ENCODE assay signal across 8 cellular contexts in genomic region chr4:41212221-41213203, GRCh38. TPM values are rescaled to one million over a fixed set of nuclear protein-coding genes. Genes with fewer than 3 reads are reported as not detected.
A peak's percentile ranks its signal among the peaks of the same experiment; 100 is the strongest.
DNase-seq lines count a peak whose midpoint lies in the region; ATAC-seq and TF ChIP-seq lines count a peak whose summit lies in the region.

No MANE protein-coding gene starts in this region.

- peak overlapping the region; percentile 10 for H3K4me2 ChIP-seq in neural cell (ENCODE audit: low read length)

- peaks cover 10% of the 10 kb centered on the region for H3K79me2 ChIP-seq in neural cell (replicated peaks; ENCODE audit: insufficient read depth, low read length)

- H3K4me1 Mint-ChIP-seq in T-cell, result peaks cover 13 to 30% (median 25%) of the 10 kb centered on the region in 3 donors

- no peaks in the 10 kb centered on the region for H3K36me3 ChIP-seq in neural cell (ENCODE audit: insufficient read depth, low read length)

- DNase-seq in NCI-H510A treated with DMSO at 0.1 percent for 48 hours (lab: John Stamatoyannopoulos, UW) (peak; percentile 9), NCI-H510A (lab: John Stamatoyannopoulos, UW) (no peak), HuH-7.5 (ENCODE audit: low spot score) (peak; percentile 64), T-cell (no peak), fibroblast of the aortic adventitia (ENCODE audit: low read depth) (peak; percentile 82), NCI-H1048 (lab: John Stamatoyannopoulos, UW) (no peak)

- H3K27me3 Mint-ChIP-seq in T-cell, result peaks cover 56 to 61% of the 10 kb centered on the region in 2 donors

- no peak overlapping the region for H3K27ac Mint-ChIP-seq in T-cell

- H3K4me3 ChIP-seq in fibroblast of the aortic adventitia (ENCODE audit: low read depth, low read length) (peak overlapping the region; percentile 96), neural cell (ENCODE audit: low read length) (peak overlapping the region; percentile 72)

- no peak overlapping the region for H2AFZ ChIP-seq in neural cell (ENCODE audit: low read depth, low read length)

- H3K9me2 ChIP-seq in neural cell (ENCODE audit: insufficient read depth, low read length), result no peaks in the 10 kb centered on the region

- no peaks in the 10 kb centered on the region for H3K9me3 ChIP-seq in neural cell (ENCODE audit: low read length)

- no peaks in the 10 kb centered on the region for H3K36me3 Mint-ChIP-seq in T-cell

- no peaks in the 10 kb centered on the region for H3K27me3 ChIP-seq in neural cell (ENCODE audit: insufficient read depth, low read depth, low read length)

- no peaks in the 10 kb centered on the region for H3F3A ChIP-seq in neural cell (ENCODE audit: insufficient read depth, low read length, poor library complexity, severe bottlenecking)

- no peak for TF ChIP-seq EP300 in neural cell (conservative IDR thresholded peaks at IDR 0.05; ENCODE audit: poor library complexity, severe bottlenecking)

- CTCF ChIA-PET in T-cell (lab: Charles Lee), result no interaction called here

- H3K27ac ChIP-seq in neural cell (ENCODE audit: low read length), result no peak overlapping the region

- peaks cover 0 to 3% (median 0%) of the 10 kb centered on the region in 3 donors for H3K9me3 Mint-ChIP-seq in T-cell

- H3K4me3 Mint-ChIP-seq in T-cell, result peak overlapping the region in 2 of 3 donors; percentile 37 to 69

- peak; percentile 69 for TF ChIP-seq RAD21 in neural cell (conservative IDR thresholded peaks at IDR 0.05)

- no peak for ATAC-seq in T-cell (replicated peaks in 1 of 4)
- ATAC-seq in GM19328 (IDR thresholded peaks at IDR 0.05; ENCODE audit: unreplicated experiment), result no peak

- H4K20me1 ChIP-seq in neural cell (ENCODE audit: insufficient read depth), result no peaks in the 10 kb centered on the region

- TF ChIP-seq CTCF in fibroblast of the aortic adventitia (IDR thresholded peaks at IDR 0.05; ENCODE audit: insufficient read depth, low read length), result peak; percentile 82
- TF ChIP-seq CTCF in neural cell (IDR thresholded peaks at IDR 0.05; ENCODE audit: poor library complexity, severe bottlenecking), result peak; percentile 67

- peak overlapping the region; percentile 83 for H3K9ac ChIP-seq in neural cell (ENCODE audit: low read length)

- POLR2A ChIA-PET in T-cell (lab: Charles Lee), result no interaction called here

TF ChIP-seq in neural cell, 6 proteins besides CTCF, POLR2A, EP300 and RAD21:
- TF ChIP-seq SMC3 (conservative IDR thresholded peaks at IDR 0.05; ENCODE audit: poor library complexity), result peak; percentile 68
- TF ChIP-seq EZH2 (IDR thresholded peaks at IDR 0.05; ENCODE audit: borderline replicate concordance, insufficient read depth, low read length, poor library complexity, severe bottlenecking), result no peak

RNA-seq across cellular contexts. Expression of gene APBB2, which starts 1.8 kb away (rescaled TPM):
- 1 to 10 TPM in 1 of 5 donors, under 1 TPM in 4; 0.23 to 1.6 (median 0.70) TPM for total RNA-seq in T-cell
- total RNA-seq in fibroblast of the aortic adventitia (ENCODE audit: low replicate concordance), result 41.5 and 75.8 TPM in 2 replicates
- 41.9 and 54.9 TPM in 2 replicates for polyA plus RNA-seq in neural cell
- polyA minus RNA-seq in neural cell, result 83.8 and 119 TPM in 2 replicates

RNA-seq across cellular contexts. Expression of gene UCHL1, which starts 44.2 kb away (rescaled TPM):
- total RNA-seq in T-cell, result 1 to 10 TPM in 3 of 5 donors, not detected in 2; 1.2 to 2.1 (median 1.6) TPM
- 765 and 2,143 TPM in 2 replicates for total RNA-seq in fibroblast of the aortic adventitia (ENCODE audit: low replicate concordance)
- 5,099 and 5,212 TPM in 2 replicates for polyA plus RNA-seq in neural cell
- 1,409 and 1,651 TPM in 2 replicates for polyA minus RNA-seq in neural cell

Comparison
In these comparisons a context has a peak if more than half of its experiments do, and no peak if none do; other contexts are left out.
1. DNase-seq: peak in NCI-H510A treated with DMSO at 0.1 percent for 48 hours (single experiment), HuH-7.5 (single experiment) and fibroblast of the aortic adventitia (single experiment); none in NCI-H510A (single experiment), T-cell (0 of 34) and NCI-H1048 (single experiment).
2. RNA of gene APBB2, which starts 1.8 kb away (total RNA-seq): 41.5 to 75.8 TPM in fibroblast of the aortic adventitia; 0.23 to 1.6 TPM in T-cell; every median in the first group is over 10 times any median in the second.
3. RNA of gene UCHL1, which starts 44.2 kb away (total RNA-seq): 765 to 2,143 TPM in fibroblast of the aortic adventitia; 1.2 to 2.1 TPM in T-cell; every median in the first group is over 100 times any median in the second.